8 cellular contexts compared by ENCODE assay signal in the genomic region with DNA sequence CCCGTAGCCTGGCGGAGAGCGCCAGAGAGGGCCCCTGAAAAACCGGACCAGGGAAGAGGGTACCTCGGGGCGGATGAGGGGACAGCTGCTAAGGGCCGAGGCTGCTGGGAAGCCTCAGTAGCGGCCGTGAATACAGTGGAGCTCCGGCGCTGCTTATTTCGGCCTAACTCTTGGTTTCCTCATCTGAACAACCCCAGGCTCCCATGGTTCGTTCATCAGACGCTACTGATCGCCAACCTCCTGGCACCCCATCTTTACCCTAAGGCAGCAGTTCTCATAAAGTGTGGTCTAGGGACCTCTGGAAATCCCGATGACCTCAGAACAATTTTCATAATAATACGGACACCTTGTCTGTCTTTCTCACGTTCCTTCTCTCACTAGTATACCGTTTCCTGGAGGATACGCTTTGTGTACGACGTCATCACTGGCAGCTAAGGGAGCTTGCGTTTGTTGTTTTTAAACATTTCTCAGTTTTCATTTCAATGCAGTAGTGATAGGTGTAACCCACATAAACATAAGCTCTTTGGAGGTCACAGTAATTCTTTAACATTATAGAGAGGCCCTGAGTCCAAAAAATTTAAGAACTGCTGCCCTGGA.
DNase-seq lines count a peak whose midpoint lies in the region; ATAC-seq, FAIRE-seq and TF ChIP-seq lines count a peak whose summit lies in the region.

No MANE protein-coding gene starts in this region.

- no peaks in the 10 kb centered on the region for H3K36me3 ChIP-seq in adipocyte (ENCODE audit: control insufficient read depth, insufficient read depth, low read length, severe bottlenecking)

- no peaks in the 10 kb centered on the region for H3K27me3 ChIP-seq in adipocyte (replicated peaks; ENCODE audit: control insufficient read depth, insufficient read depth, low read length)

- peak; percentile 53 for DNase-seq in SIG-M5 treated with dmso at 0.1 percent for 504 hours (lab: John Stamatoyannopoulos, UW; ENCODE audit: unreplicated experiment)
- DNase-seq in SIG-M5 (lab: John Stamatoyannopoulos, UW) = no peak
- peak; percentile 6 for DNase-seq in H54 (ENCODE audit: insufficient read length, low spot score)
- DNase-seq in LoVo (ENCODE audit: low spot score) = peak; percentile 14
- DNase-seq in adipocyte (ENCODE audit: low read depth) = peak; percentile 63
- no peak for DNase-seq in GF-D8 (lab: John Stamatoyannopoulos, UW)

- H3K36me3 Mint-ChIP-seq in stimulated activated memory B cell treated with anti-CD40 and anti-IgM and Interleukin-4, amounts not matched to agents 10 μg/mL and 1 μg/mL and 100 μg/mL, for 72 hours = no peaks in the 10 kb centered on the region

- ATAC-seq in stimulated activated memory B cell treated with anti-CD40 and anti-IgM and Interleukin-4, amounts not matched to agents 10 μg/mL and 1 μg/mL and 100 μg/mL, for 72 hours = peak; percentile 47

- H3K27ac Mint-ChIP-seq in stimulated activated memory B cell treated with anti-CD40 and anti-IgM and Interleukin-4, amounts not matched to agents 10 μg/mL and 1 μg/mL and 100 μg/mL, for 72 hours = peak overlapping the region; percentile 96

- peaks cover 25% of the 10 kb centered on the region for H3K27me3 Mint-ChIP-seq in stimulated activated memory B cell treated with anti-CD40 and anti-IgM and Interleukin-4, amounts not matched to agents 10 μg/mL and 1 μg/mL and 100 μg/mL, for 72 hours

- no peak for FAIRE-seq in H54 (lab: Jason Lieb, UNC)

- TF ChIP-seq POLR2A in H54 (IDR thresholded peaks at IDR 0.05; ENCODE audit: low read depth, low read length) = peak; percentile 52

- H3K4me3 Mint-ChIP-seq in stimulated activated memory B cell treated with anti-CD40 and anti-IgM and Interleukin-4, amounts not matched to agents 10 μg/mL and 1 μg/mL and 100 μg/mL, for 72 hours = peak overlapping the region; percentile 93

- H3K9me3 Mint-ChIP-seq in stimulated activated memory B cell treated with anti-CD40 and anti-IgM and Interleukin-4, amounts not matched to agents 10 μg/mL and 1 μg/mL and 100 μg/mL, for 72 hours = peaks cover 2% of the 10 kb centered on the region

- H3K9ac ChIP-seq in adipocyte (ENCODE audit: low read length) = peak overlapping the region; percentile 95

- peaks cover 26% of the 10 kb centered on the region for H3K4me1 ChIP-seq in adipocyte (ENCODE audit: control insufficient read depth, insufficient read depth, low read length)

- H3K4me3 ChIP-seq in adipocyte (ENCODE audit: low read length) (peak overlapping the region; percentile 84), iPS-18c (ENCODE audit: insufficient read depth, low read depth, low read length) (peak overlapping the region; percentile 88)

- peaks cover 24% of the 10 kb centered on the region for H3K4me1 Mint-ChIP-seq in stimulated activated memory B cell treated with anti-CD40 and anti-IgM and Interleukin-4, amounts not matched to agents 10 μg/mL and 1 μg/mL and 100 μg/mL, for 72 hours

- no peaks in the 10 kb centered on the region for H3K9me3 ChIP-seq in adipocyte (ENCODE audit: control insufficient read depth, low read length)
- H3K9me3 ChIP-seq in iPS-18c (ENCODE audit: control insufficient read depth, insufficient read depth, low read length) = peaks cover 3% of the 10 kb centered on the region

Comparison
In these comparisons a context has a peak if more than half of its experiments do, and no peak if none do; other contexts are left out.
1. DNase-seq: peak in SIG-M5 treated with dmso at 0.1 percent for 504 hours (single experiment), H54 (single experiment), LoVo (single experiment) and adipocyte (single experiment); none in SIG-M5 (single experiment) and GF-D8 (single experiment).